Comparison of ENCODE assay signal across 8 cellular contexts in the genomic region with DNA sequence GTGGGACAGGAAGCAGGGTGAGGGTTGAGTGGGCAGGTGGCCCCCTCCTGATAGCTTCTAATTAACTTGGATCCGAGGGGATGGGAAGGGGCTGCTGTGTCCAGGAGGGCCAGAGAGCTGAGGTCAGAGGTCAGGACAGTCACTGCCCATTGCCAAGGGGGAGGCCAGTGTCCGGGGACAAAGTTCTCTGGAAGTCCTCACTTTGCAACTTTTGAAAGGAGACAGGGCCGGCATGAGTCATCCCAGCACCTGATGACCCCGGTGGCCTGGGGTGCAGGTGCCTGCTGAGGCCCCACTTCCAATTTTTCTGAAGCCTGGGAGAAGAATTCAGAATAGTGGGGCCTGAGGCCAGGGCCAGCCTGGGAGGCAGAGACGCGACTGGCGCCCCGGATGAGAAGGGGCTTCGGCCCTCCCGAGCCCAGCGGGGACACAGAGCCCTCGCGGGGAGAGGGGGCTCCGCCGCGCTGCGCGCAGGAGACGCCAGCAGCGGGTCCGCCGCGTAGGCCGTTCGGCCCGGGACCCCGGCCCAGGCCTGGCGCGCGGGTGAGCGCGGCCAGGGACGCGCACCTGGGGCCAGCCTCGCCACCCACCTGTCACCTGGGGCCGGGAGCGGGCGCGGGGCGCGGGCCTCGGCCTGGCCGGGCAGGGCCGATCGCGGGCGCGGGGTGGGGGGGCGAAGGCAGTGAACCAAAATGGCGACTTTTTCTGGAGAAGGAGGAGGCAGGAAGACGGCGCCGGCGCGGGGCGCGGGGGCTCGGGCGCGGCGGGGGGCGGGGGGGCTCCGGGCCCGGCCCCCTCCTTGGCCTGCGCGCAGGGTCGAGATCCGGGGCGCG. TPM values are rescaled to one million over a fixed set of nuclear protein-coding genes. Genes with fewer than 3 reads are reported as not detected.
DNase-seq lines count a peak whose midpoint lies in the region; ATAC-seq lines count a peak whose summit lies in the region.

No MANE protein-coding gene starts in this region.

- H3K9me3 ChIP-seq in ectodermal cell (ENCODE audit: control insufficient read depth, low read length) (no peaks in the 10 kb centered on the region), mucosa of rectum (ENCODE audit: control insufficient read depth in 2 of 2, low read length in 2 of 2) (no peaks in the 10 kb centered on the region)

- H3K27ac ChIP-seq in ectodermal cell (ENCODE audit: insufficient read depth, low read depth, low read length, poor library complexity, severe bottlenecking): no peak overlapping the region
- no peak overlapping the region for H3K27ac ChIP-seq in mucosa of rectum (ENCODE audit: low read depth in 2 of 2, low read length in 2 of 2)

- ATAC-seq in GM18858 (IDR thresholded peaks at IDR 0.05; ENCODE audit: unreplicated experiment): no peak

- 2% methylated on average over 70 of the region's 70 CpGs for WGBS in ectodermal cell, 2 experiments

- peak overlapping the region; percentile 42 to 47 for H3K9ac ChIP-seq in mucosa of rectum (ENCODE audit: low read depth in 1 of 2, low read length in 2 of 2)

- H3K36me3 ChIP-seq in ectodermal cell (ENCODE audit: control insufficient read depth, insufficient read depth, low read length) (peaks cover 21% of the 10 kb centered on the region), mucosa of rectum (ENCODE audit: control insufficient read depth in 2 of 2, insufficient read depth in 2 of 2, low read length in 2 of 2) (peaks cover 0 to 7% of the 10 kb centered on the region in 2 donors)

- H3K4me3 ChIP-seq in ectodermal cell (ENCODE audit: insufficient read depth, low read depth, low read length) (peak overlapping the region; percentile 61), mucosa of rectum (ENCODE audit: low read length in 2 of 2) (peak overlapping the region; percentile 44 to 65)

- H3K4me1 ChIP-seq in ectodermal cell (ENCODE audit: control insufficient read depth, insufficient read depth, low read length) (peaks cover 6% of the 10 kb centered on the region), mucosa of rectum (ENCODE audit: control insufficient read depth in 2 of 2, insufficient read depth in 2 of 2, low read length in 2 of 2) (peaks cover 6 to 14% of the 10 kb centered on the region in 2 donors)

- H3K27me3 ChIP-seq in ectodermal cell (ENCODE audit: control insufficient read depth, insufficient read depth, low read length, poor library complexity, severe bottlenecking) (peaks cover 16% of the 10 kb centered on the region), mucosa of rectum (ENCODE audit: control insufficient read depth in 2 of 2, insufficient read depth in 2 of 2, low read length in 2 of 2) (peaks cover 7 to 8% of the 10 kb centered on the region in 2 donors)

- peak; percentile 64 for DNase-seq in DMS 273 (lab: John Stamatoyannopoulos, UW; ENCODE audit: unreplicated experiment)
- no peak for DNase-seq in DMS 273 treated with DMSO at 0.1 percent for 48 hours (lab: John Stamatoyannopoulos, UW)
- peak in 3 of 5 donors; percentile 9 to 43 (median 31) for DNase-seq in T-helper 1 cell
- peak; percentile 51 for DNase-seq in ureter (ENCODE audit: low spot score)
- no peak for DNase-seq in MV-4-11 (lab: John Stamatoyannopoulos, UW)

RNA-seq across cellular contexts. Expression of a gene that starts 0.6 kb away (rescaled TPM):
- 22.4 TPM for polyA plus RNA-seq in ectodermal cell (2013, experiment 1 of 4)
- polyA plus RNA-seq in ectodermal cell (2013, experiment 2 of 4): 27.1 TPM
- 16.4 TPM for polyA plus RNA-seq in ectodermal cell (2013, experiment 3 of 4)
- polyA plus RNA-seq in ectodermal cell (2013, experiment 4 of 4): 18.0 TPM
- 31.2 TPM for total RNA-seq in ureter

RNA-seq across cellular contexts. Expression of a gene that starts 10.3 kb away (rescaled TPM):
- 5.2 TPM for polyA plus RNA-seq in ectodermal cell (2013, experiment 1 of 4)
- 5.1 TPM for polyA plus RNA-seq in ectodermal cell (2013, experiment 2 of 4)
- 5.8 TPM for polyA plus RNA-seq in ectodermal cell (2013, experiment 3 of 4)
- 7.2 TPM for polyA plus RNA-seq in ectodermal cell (2013, experiment 4 of 4)
- total RNA-seq in ureter: 17.4 TPM

RNA-seq across cellular contexts. Expression of a gene that starts 11.8 kb away (rescaled TPM):
- 82.1 TPM for polyA plus RNA-seq in ectodermal cell (2013, experiment 1 of 4)
- polyA plus RNA-seq in ectodermal cell (2013, experiment 2 of 4): 85.3 TPM
- 60.3 TPM for polyA plus RNA-seq in ectodermal cell (2013, experiment 3 of 4)
- polyA plus RNA-seq in ectodermal cell (2013, experiment 4 of 4): 67.3 TPM
- total RNA-seq in ureter: 75.0 TPM

RNA-seq across cellular contexts. Expression of a gene that starts 12.9 kb away (rescaled TPM):
- polyA plus RNA-seq in ectodermal cell (2013, experiment 1 of 4): 35.0 TPM
- 32.6 TPM for polyA plus RNA-seq in ectodermal cell (2013, experiment 2 of 4)
- polyA plus RNA-seq in ectodermal cell (2013, experiment 3 of 4): 35.8 TPM
- 33.8 TPM for polyA plus RNA-seq in ectodermal cell (2013, experiment 4 of 4)
- 47.6 TPM for total RNA-seq in ureter

Comparison
In these comparisons a context has a peak if more than half of its experiments do, and no peak if none do; other contexts are left out.
1. DNase-seq: peak in DMS 273 (single experiment), T-helper 1 cell (3 of 5) and ureter (single experiment); none in DMS 273 treated with DMSO at 0.1 percent for 48 hours (single experiment) and MV-4-11 (single experiment).